ENCODE assay signal across 16 cellular contexts in the genomic region with DNA sequence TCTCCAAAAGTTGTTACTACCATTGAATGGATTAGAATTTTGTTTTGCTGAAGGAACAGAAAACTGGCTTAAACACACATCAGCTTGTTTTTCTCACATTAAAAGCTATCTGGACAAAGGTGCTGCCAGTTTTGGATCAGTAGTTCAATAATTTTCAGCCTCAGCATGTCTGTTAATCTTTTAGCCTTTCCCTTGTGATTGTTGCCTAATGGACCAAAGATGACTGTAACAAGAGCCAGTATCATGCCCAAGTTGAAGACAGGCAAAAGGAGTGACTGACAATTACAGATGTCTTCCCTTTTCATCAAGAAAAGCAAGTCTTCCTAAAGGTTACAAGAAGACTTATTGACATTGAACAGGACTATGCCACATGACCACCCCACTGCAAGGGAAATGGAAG.
"Had no signal": no experiment of that assay in that cellular context is flagged by ENCODE, and none has a peak within 500 bp of the region (broad histone marks: within the 10 kb centered on the region; RNA-seq: fewer than 3 reads in every experiment).

No MANE protein-coding gene starts in this region.

- H3K27me3 ChIP-seq: adrenal gland, colonic mucosa, gastrocnemius medialis had no signal

- H3K27me3 Mint-ChIP-seq: activated naive CD4-positive, alpha-beta T cell treated with anti-CD3 and anti-CD28 coated beads, Interleukin-2, amount 10 ng/mL, durations not matched to agents 7 days and 5 days; stimulated activated naive CD8-positive, alpha-beta T cell treated with anti-CD3 and anti-CD28 coated beads, Interleukin-15, amount 100 ng/mL, for 72 hours; T-helper 17 cell had no signal

- DNase-seq: activated CD4-positive, alpha-beta T cell treated with anti-CD3 and anti-CD28 coated beads, Interleukin-2, amount 50 U/mL, for 1 hour; activated naive CD4-positive, alpha-beta T cell treated with anti-CD3 and anti-CD28 coated beads, Interleukin-2, amount 10 ng/mL, durations not matched to agents 7 days and 5 days; activated T-cell treated with anti-CD3 and anti-CD28 coated beads for 4 hours; adrenal gland; caudate nucleus; colonic mucosa; effector CD8-positive, alpha-beta T cell; gastrocnemius medialis; natural killer cell; stimulated activated CD4-positive, alpha-beta T cell treated with anti-CD3 and anti-CD28 coated beads, Interleukin-15, amount 100 ng/mL, for 24 hours; stimulated activated CD4-positive, alpha-beta T cell treated with anti-CD3 and anti-CD28 coated beads, Interleukin-4, amount 100 ng/mL, for 24 hours; stimulated activated naive CD8-positive, alpha-beta T cell treated with anti-CD3 and anti-CD28 coated beads, Interleukin-15, amount 100 ng/mL, for 72 hours; T-helper 17 cell had no signal

- H3K9me3 Mint-ChIP-seq: stimulated activated naive CD8-positive, alpha-beta T cell treated with anti-CD3 and anti-CD28 coated beads, Interleukin-15, amount 100 ng/mL, for 72 hours; WTC11 had no signal

- H3K4me3 Mint-ChIP-seq: activated naive CD4-positive, alpha-beta T cell treated with anti-CD3 and anti-CD28 coated beads, Interleukin-2, amount 10 ng/mL, durations not matched to agents 7 days and 5 days; activated T-helper 17 cell treated with anti-CD3 and anti-CD28 coated beads, Interleukin-2, amount 50 U/mL, for 72 hours; natural killer cell; stimulated activated naive CD8-positive, alpha-beta T cell treated with anti-CD3 and anti-CD28 coated beads, Interleukin-15, amount 100 ng/mL, for 72 hours; T-helper 17 cell; WTC11 had no signal

- H3K4me1 ChIP-seq: adrenal gland, colonic mucosa, gastrocnemius medialis had no signal

- H3K36me3 Mint-ChIP-seq: activated naive CD4-positive, alpha-beta T cell treated with anti-CD3 and anti-CD28 coated beads, Interleukin-2, amount 10 ng/mL, durations not matched to agents 7 days and 5 days; natural killer cell; WTC11 had no signal

- H3K4me3 ChIP-seq: adrenal gland, colonic mucosa, gastrocnemius medialis, thoracic aorta had no signal

- ATAC-seq: activated T-helper 17 cell treated with anti-CD3 and anti-CD28 coated beads, Interleukin-2, amount 50 U/mL, for 72 hours; gastrocnemius medialis; natural killer cell; stimulated activated naive CD8-positive, alpha-beta T cell treated with anti-CD3 and anti-CD28 coated beads, Interleukin-15, amount 100 ng/mL, for 72 hours; T-helper 17 cell; WTC11 had no signal

- H3K4me1 Mint-ChIP-seq: activated naive CD4-positive, alpha-beta T cell treated with anti-CD3 and anti-CD28 coated beads, Interleukin-2, amount 10 ng/mL, durations not matched to agents 7 days and 5 days; activated T-helper 17 cell treated with anti-CD3 and anti-CD28 coated beads, Interleukin-2, amount 50 U/mL, for 72 hours; natural killer cell; stimulated activated naive CD8-positive, alpha-beta T cell treated with anti-CD3 and anti-CD28 coated beads, Interleukin-15, amount 100 ng/mL, for 72 hours; T-helper 17 cell; WTC11 had no signal

- H3K27ac ChIP-seq: adrenal gland, colonic mucosa, gastrocnemius medialis, thoracic aorta had no signal

- H3K27ac Mint-ChIP-seq: activated naive CD4-positive, alpha-beta T cell treated with anti-CD3 and anti-CD28 coated beads, Interleukin-2, amount 10 ng/mL, durations not matched to agents 7 days and 5 days; activated T-helper 17 cell treated with anti-CD3 and anti-CD28 coated beads, Interleukin-2, amount 50 U/mL, for 72 hours; natural killer cell; stimulated activated naive CD8-positive, alpha-beta T cell treated with anti-CD3 and anti-CD28 coated beads, Interleukin-15, amount 100 ng/mL, for 72 hours; T-helper 17 cell; WTC11 had no signal

- H3K36me3 ChIP-seq: adrenal gland, colonic mucosa, gastrocnemius medialis, thoracic aorta had no signal

- H3K9me3 ChIP-seq: adrenal gland, colonic mucosa, gastrocnemius medialis, thoracic aorta had no signal
